ENCODE assay signal across 20 cellular contexts in the genomic region with DNA sequence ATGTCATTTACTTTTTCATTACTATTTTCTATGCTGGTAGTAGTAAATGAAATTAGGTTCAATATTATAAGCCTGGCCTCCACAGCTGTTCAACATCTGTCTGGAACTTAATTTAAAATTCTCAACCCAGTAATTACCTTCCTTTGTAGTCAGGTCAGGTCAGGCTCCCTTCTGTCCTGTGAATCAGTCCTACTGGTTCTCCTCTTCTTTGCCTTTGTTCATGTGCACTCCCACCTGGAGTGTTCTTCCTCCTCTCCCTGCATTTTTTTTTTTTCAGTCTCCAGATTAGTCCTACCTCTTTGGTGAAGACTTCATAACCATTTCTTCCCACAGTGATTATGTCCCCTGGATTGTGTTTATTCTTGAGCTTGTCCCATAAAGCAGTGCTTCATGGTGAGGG.
DNase-seq lines count a peak whose midpoint lies in the region; ATAC-seq and TF ChIP-seq lines count a peak whose summit lies in the region.
"Had no signal": no experiment of that assay in that cellular context is flagged by ENCODE, and none has a peak within 500 bp of the region (broad histone marks: within the 10 kb centered on the region; RNA-seq: fewer than 3 reads in every experiment).

No MANE protein-coding gene starts in this region.

- H3K4me3 ChIP-seq in cardiac muscle cell (no peak overlapping the region), tibial nerve (no peak overlapping the region)
- H3K4me3 ChIP-seq: A549, MG63, PC-9 had no signal

- H3K27ac Mint-ChIP-seq in glutamatergic neuron (ENCODE audit: unreplicated experiment), result peak overlapping the region; percentile 63
- peak overlapping the region; percentile 27 for H3K27ac Mint-ChIP-seq in stimulated activated effector memory CD8-positive, alpha-beta T cell treated with anti-CD3 and anti-CD28 coated beads, Interleukin-12 subunit alpha, Interleukin-12 subunit beta, amount 100 ng/mL, for 72 hours
- peak overlapping the region in 3 of 10 donors; percentile 6 to 46 (median 31) for H3K27ac Mint-ChIP-seq in naive thymus-derived CD8-positive, alpha-beta T cell
- H3K27ac Mint-ChIP-seq in immature natural killer cell, result peak overlapping the region in 3 of 6 donors; percentile 20 to 61 (median 51)

- no peak for DNase-seq in cardiac muscle cell (ENCODE audit: low read depth in 1 of 2, low spot score in 1 of 2)
- no peak for DNase-seq in Right ventricle myocardium inferior (ENCODE audit: missing footprints)
- peak; percentile 71 for DNase-seq in NCI-H2227 (lab: John Stamatoyannopoulos, UW; ENCODE audit: unreplicated experiment)
- DNase-seq in glutamatergic neuron, result no peak
- no peak for DNase-seq in stimulated activated effector memory CD8-positive, alpha-beta T cell treated with anti-CD3 and anti-CD28 coated beads, Interleukin-12 subunit alpha, Interleukin-12 subunit beta, amount 100 ng/mL, for 72 hours (ENCODE audit: low spot score in 2 of 2)
- DNase-seq in naive thymus-derived CD8-positive, alpha-beta T cell, result no peak
- DNase-seq in tibial nerve (ENCODE audit: low spot score in 2 of 2), result no peak
- DNase-seq in immature natural killer cell, result no peak
- DNase-seq: Calu3; KG1; MG63; NCI-H1092 treated with DMSO at 0.1 percent for 48 hours; NCI-H2029; NCI-H226; NCI-H526 treated with DMSO at 0.1 percent for 48 hours; NK-92 treated with Interleukin-12 subunit alpha and Interleukin-12 subunit beta, amount 100 ng/mL, for 24 hours; PC-9 had no signal

- H3K9me3 Mint-ChIP-seq in glutamatergic neuron (ENCODE audit: unreplicated experiment), result no peaks in the 10 kb centered on the region
- no peaks in the 10 kb centered on the region for H3K9me3 Mint-ChIP-seq in stimulated activated effector memory CD8-positive, alpha-beta T cell treated with anti-CD3 and anti-CD28 coated beads, Interleukin-12 subunit alpha, Interleukin-12 subunit beta, amount 100 ng/mL, for 72 hours
- H3K9me3 Mint-ChIP-seq in naive thymus-derived CD8-positive, alpha-beta T cell, result no peaks in the 10 kb centered on the region
- no peaks in the 10 kb centered on the region for H3K9me3 Mint-ChIP-seq in immature natural killer cell
- H3K9me3 Mint-ChIP-seq: CD14-positive monocyte had no signal

- TF ChIP-seq CTCF in cardiac muscle cell (IDR thresholded peaks at IDR 0.05; ENCODE audit: low read depth, low read length) (no peak), glutamatergic neuron (IDR thresholded peaks at IDR 0.05; ENCODE audit: partially characterized antibody, unreplicated experiment) (no peak), tibial nerve (IDR thresholded peaks at IDR 0.05) (no peak)

- H3K4me1 Mint-ChIP-seq in glutamatergic neuron (ENCODE audit: low read depth, unreplicated experiment) (peaks cover 6% of the 10 kb centered on the region), immature natural killer cell (no peaks in the 10 kb centered on the region)
- no peaks in the 10 kb centered on the region for H3K4me1 Mint-ChIP-seq in stimulated activated effector memory CD8-positive, alpha-beta T cell treated with anti-CD3 and anti-CD28 coated beads, Interleukin-12 subunit alpha, Interleukin-12 subunit beta, amount 100 ng/mL, for 72 hours
- H3K4me1 Mint-ChIP-seq in naive thymus-derived CD8-positive, alpha-beta T cell, result peaks cover 0 to 2% (median 0%) of the 10 kb centered on the region in 4 donors
- H3K4me1 Mint-ChIP-seq: CD14-positive monocyte had no signal

- H3K4me1 ChIP-seq in cardiac muscle cell (ENCODE audit: low read depth) (no peaks in the 10 kb centered on the region), tibial nerve (no peaks in the 10 kb centered on the region)

- H3K9me3 ChIP-seq in cardiac muscle cell (ENCODE audit: low read depth), result no peaks in the 10 kb centered on the region
- H3K9me3 ChIP-seq in tibial nerve, result no peaks in the 10 kb centered on the region
- H3K9me3 ChIP-seq: A549, MG63 had no signal

- no peak for ATAC-seq in Right ventricle myocardium inferior
- no peak for ATAC-seq in stimulated activated effector memory CD8-positive, alpha-beta T cell treated with anti-CD3 and anti-CD28 coated beads, Interleukin-12 subunit alpha, Interleukin-12 subunit beta, amount 100 ng/mL, for 72 hours
- no peak for ATAC-seq in naive thymus-derived CD8-positive, alpha-beta T cell
- ATAC-seq: A549 had no signal

- no peak for TF ChIP-seq EP300 in tibial nerve (IDR thresholded peaks at IDR 0.05)

- TF ChIP-seq POLR2A in tibial nerve (IDR thresholded peaks at IDR 0.05), result no peak

- no peaks in the 10 kb centered on the region for H3K36me3 Mint-ChIP-seq in glutamatergic neuron (ENCODE audit: unreplicated experiment)
- H3K36me3 Mint-ChIP-seq in stimulated activated effector memory CD8-positive, alpha-beta T cell treated with anti-CD3 and anti-CD28 coated beads, Interleukin-12 subunit alpha, Interleukin-12 subunit beta, amount 100 ng/mL, for 72 hours, result peaks cover 95% of the 10 kb centered on the region
- peaks cover 8 to 89% (median 23%) of the 10 kb centered on the region in 3 donors for H3K36me3 Mint-ChIP-seq in naive thymus-derived CD8-positive, alpha-beta T cell
- H3K36me3 Mint-ChIP-seq in immature natural killer cell, result peaks cover 12 to 60% (median 30%) of the 10 kb centered on the region in 3 donors

- no peaks in the 10 kb centered on the region for H3K27me3 ChIP-seq in cardiac muscle cell
- H3K27me3 ChIP-seq in tibial nerve, result no peaks in the 10 kb centered on the region
- H3K27me3 ChIP-seq: MG63 had no signal

- H3K27me3 Mint-ChIP-seq in glutamatergic neuron (ENCODE audit: unreplicated experiment) (peaks cover 2% of the 10 kb centered on the region), immature natural killer cell (ENCODE audit: low read depth in 3 of 3) (no peaks in the 10 kb centered on the region)
- no peaks in the 10 kb centered on the region for H3K27me3 Mint-ChIP-seq in naive thymus-derived CD8-positive, alpha-beta T cell

- intact Hi-C loops in Right ventricle myocardium inferior (cut with DNase I), result no loop called here

- POLR2A ChIA-PET in naive thymus-derived CD8-positive, alpha-beta T cell (lab: Charles Lee), result interaction anchor here (0.7 kb wide), 1 partner anchor 141 kb away, joined by 3 read pairs; no protein-coding TSS in a partner anchor

- H3K36me3 ChIP-seq in cardiac muscle cell (peaks cover 73% of the 10 kb centered on the region), tibial nerve (peaks cover 0 to 66% (median 0%) of the 10 kb centered on the region in 3 donors)

- H3K27ac ChIP-seq in cardiac muscle cell (peak overlapping the region; percentile 26), tibial nerve (no peak overlapping the region)
- H3K27ac ChIP-seq: A549, HL-60, PC-9 had no signal

- no peak overlapping the region for H3K4me3 Mint-ChIP-seq in glutamatergic neuron (ENCODE audit: unreplicated experiment)
- no peak overlapping the region for H3K4me3 Mint-ChIP-seq in stimulated activated effector memory CD8-positive, alpha-beta T cell treated with anti-CD3 and anti-CD28 coated beads, Interleukin-12 subunit alpha, Interleukin-12 subunit beta, amount 100 ng/mL, for 72 hours
- H3K4me3 Mint-ChIP-seq in naive thymus-derived CD8-positive, alpha-beta T cell, result peak overlapping the region in 1 of 10 donors; percentile 17
- no peak overlapping the region for H3K4me3 Mint-ChIP-seq in immature natural killer cell
- H3K4me3 Mint-ChIP-seq: CD14-positive monocyte had no signal
